2 cellular contexts compared by ENCODE assay signal in the genomic region with DNA sequence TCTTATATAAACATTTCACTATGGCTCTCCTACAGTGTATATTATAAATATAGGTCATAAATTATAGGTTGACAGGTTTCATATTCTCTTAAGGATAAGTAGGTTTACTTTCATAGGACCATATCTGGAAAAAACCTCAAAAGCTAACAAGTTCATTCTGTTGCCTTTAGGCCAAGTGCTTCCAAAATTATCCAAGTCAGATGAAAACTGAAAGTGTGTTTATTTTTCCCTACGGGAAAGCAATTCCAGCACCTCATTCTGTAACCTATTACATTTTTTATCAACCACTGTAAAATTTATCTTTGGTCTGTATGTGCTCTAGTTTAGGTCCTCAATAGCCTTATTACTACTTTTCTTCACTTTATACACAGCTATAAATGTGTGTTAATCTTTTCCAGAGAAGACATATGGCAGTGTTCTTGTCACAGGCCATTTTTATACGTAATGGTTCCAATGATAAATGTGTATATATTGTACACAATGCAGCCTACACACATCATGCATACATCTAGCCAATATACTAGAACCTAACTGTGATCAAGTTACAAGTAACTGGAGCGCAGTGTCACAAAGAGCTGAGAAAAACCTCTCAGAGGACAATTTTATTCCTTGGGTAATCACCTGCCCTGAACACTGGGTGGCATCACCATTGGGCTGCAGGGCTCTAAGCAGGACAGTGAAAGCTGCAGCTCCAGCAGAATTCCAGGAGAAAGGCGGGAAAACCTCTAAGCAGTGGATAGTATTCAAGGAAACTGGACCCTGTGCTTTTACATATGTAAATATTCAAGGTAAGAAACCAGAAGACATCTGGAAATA.
TF ChIP-seq lines count a peak whose summit lies in the region.

No MANE protein-coding gene starts in this region.

TF ChIP-seq in GM23338, 12 proteins besides CTCF, POLR2A, EP300 and RAD21 (continued from another document):
- TF ChIP-seq, protein P1, sequence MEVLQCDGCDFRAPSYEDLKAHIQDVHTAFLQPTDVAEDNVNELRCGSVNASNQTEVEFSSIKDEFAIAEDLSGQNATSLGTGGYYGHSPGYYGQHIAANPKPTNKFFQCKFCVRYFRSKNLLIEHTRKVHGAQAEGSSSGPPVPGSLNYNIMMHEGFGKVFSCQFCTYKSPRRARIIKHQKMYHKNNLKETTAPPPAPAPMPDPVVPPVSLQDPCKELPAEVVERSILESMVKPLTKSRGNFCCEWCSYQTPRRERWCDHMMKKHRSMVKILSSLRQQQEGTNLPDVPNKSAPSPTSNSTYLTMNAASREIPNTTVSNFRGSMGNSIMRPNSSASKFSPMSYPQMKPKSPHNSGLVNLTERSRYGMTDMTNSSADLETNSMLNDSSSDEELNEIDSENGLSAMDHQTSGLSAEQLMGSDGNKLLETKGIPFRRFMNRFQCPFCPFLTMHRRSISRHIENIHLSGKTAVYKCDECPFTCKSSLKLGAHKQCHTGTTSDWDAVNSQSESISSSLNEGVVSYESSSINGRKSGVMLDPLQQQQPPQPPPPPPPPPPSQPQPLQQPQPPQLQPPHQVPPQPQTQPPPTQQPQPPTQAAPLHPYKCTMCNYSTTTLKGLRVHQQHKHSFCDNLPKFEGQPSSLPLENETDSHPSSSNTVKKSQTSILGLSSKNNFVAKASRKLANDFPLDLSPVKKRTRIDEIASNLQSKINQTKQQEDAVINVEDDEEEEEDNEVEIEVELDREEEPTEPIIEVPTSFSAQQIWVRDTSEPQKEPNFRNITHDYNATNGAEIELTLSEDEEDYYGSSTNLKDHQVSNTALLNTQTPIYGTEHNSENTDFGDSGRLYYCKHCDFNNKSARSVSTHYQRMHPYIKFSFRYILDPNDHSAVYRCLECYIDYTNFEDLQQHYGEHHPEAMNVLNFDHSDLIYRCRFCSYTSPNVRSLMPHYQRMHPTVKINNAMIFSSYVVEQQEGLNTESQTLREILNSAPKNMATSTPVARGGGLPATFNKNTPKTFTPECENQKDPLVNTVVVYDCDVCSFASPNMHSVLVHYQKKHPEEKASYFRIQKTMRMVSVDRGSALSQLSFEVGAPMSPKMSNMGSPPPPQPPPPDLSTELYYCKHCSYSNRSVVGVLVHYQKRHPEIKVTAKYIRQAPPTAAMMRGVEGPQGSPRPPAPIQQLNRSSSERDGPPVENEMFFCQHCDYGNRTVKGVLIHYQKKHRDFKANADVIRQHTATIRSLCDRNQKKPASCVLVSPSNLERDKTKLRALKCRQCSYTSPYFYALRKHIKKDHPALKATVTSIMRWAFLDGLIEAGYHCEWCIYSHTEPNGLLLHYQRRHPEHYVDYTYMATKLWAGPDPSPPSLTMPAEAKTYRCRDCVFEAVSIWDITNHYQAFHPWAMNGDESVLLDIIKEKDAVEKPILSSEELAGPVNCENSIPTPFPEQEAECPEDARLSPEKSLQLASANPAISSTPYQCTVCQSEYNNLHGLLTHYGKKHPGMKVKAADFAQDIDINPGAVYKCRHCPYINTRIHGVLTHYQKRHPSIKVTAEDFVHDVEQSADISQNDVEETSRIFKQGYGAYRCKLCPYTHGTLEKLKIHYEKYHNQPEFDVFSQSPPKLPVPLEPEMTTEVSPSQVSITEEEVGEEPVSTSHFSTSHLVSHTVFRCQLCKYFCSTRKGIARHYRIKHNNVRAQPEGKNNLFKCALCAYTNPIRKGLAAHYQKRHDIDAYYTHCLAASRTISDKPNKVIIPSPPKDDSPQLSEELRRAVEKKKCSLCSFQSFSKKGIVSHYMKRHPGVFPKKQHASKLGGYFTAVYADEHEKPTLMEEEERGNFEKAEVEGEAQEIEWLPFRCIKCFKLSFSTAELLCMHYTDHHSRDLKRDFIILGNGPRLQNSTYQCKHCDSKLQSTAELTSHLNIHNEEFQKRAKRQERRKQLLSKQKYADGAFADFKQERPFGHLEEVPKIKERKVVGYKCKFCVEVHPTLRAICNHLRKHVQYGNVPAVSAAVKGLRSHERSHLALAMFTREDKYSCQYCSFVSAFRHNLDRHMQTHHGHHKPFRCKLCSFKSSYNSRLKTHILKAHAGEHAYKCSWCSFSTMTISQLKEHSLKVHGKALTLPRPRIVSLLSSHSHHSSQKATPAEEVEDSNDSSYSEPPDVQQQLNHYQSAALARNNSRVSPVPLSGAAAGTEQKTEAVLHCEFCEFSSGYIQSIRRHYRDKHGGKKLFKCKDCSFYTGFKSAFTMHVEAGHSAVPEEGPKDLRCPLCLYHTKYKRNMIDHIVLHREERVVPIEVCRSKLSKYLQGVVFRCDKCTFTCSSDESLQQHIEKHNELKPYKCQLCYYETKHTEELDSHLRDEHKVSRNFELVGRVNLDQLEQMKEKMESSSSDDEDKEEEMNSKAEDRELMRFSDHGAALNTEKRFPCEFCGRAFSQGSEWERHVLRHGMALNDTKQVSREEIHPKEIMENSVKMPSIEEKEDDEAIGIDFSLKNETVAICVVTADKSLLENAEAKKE (CRISPR knock-in tag; IDR thresholded peaks at IDR 0.05): peak; percentile 46; the same call in 1 of the 2 replicates

TF ChIP-seq in liver, 16 proteins besides CTCF, POLR2A, EP300 and RAD21 (continued from another document):
- TF ChIP-seq, protein P2, sequence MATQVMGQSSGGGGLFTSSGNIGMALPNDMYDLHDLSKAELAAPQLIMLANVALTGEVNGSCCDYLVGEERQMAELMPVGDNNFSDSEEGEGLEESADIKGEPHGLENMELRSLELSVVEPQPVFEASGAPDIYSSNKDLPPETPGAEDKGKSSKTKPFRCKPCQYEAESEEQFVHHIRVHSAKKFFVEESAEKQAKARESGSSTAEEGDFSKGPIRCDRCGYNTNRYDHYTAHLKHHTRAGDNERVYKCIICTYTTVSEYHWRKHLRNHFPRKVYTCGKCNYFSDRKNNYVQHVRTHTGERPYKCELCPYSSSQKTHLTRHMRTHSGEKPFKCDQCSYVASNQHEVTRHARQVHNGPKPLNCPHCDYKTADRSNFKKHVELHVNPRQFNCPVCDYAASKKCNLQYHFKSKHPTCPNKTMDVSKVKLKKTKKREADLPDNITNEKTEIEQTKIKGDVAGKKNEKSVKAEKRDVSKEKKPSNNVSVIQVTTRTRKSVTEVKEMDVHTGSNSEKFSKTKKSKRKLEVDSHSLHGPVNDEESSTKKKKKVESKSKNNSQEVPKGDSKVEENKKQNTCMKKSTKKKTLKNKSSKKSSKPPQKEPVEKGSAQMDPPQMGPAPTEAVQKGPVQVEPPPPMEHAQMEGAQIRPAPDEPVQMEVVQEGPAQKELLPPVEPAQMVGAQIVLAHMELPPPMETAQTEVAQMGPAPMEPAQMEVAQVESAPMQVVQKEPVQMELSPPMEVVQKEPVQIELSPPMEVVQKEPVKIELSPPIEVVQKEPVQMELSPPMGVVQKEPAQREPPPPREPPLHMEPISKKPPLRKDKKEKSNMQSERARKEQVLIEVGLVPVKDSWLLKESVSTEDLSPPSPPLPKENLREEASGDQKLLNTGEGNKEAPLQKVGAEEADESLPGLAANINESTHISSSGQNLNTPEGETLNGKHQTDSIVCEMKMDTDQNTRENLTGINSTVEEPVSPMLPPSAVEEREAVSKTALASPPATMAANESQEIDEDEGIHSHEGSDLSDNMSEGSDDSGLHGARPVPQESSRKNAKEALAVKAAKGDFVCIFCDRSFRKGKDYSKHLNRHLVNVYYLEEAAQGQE (IDR thresholded peaks at IDR 0.05): no peak
- TF ChIP-seq YY1 (IDR thresholded peaks at IDR 0.05) (no peak), SP1 (IDR thresholded peaks at IDR 0.05) (no peak), FOXA1 (IDR thresholded peaks at IDR 0.05) (no peak), HNF4G (IDR thresholded peaks at IDR 0.05) (no peak), RXRA (IDR thresholded peaks at IDR 0.05) (no peak), HNF4A (conservative IDR thresholded peaks at IDR 0.05) (no peak)
- TF ChIP-seq, protein P3, sequence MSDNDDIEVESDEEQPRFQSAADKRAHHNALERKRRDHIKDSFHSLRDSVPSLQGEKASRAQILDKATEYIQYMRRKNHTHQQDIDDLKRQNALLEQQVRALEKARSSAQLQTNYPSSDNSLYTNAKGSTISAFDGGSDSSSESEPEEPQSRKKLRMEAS (IDR thresholded peaks at IDR 0.05): no peak
- TF ChIP-seq, protein P4, sequence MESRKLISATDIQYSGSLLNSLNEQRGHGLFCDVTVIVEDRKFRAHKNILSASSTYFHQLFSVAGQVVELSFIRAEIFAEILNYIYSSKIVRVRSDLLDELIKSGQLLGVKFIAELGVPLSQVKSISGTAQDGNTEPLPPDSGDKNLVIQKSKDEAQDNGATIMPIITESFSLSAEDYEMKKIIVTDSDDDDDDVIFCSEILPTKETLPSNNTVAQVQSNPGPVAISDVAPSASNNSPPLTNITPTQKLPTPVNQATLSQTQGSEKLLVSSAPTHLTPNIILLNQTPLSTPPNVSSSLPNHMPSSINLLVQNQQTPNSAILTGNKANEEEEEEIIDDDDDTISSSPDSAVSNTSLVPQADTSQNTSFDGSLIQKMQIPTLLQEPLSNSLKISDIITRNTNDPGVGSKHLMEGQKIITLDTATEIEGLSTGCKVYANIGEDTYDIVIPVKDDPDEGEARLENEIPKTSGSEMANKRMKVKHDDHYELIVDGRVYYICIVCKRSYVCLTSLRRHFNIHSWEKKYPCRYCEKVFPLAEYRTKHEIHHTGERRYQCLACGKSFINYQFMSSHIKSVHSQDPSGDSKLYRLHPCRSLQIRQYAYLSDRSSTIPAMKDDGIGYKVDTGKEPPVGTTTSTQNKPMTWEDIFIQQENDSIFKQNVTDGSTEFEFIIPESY (IDR thresholded peaks at IDR 0.05): no peak
- TF ChIP-seq, protein P5, sequence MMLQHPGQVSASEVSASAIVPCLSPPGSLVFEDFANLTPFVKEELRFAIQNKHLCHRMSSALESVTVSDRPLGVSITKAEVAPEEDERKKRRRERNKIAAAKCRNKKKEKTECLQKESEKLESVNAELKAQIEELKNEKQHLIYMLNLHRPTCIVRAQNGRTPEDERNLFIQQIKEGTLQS (IDR thresholded peaks at IDR 0.05): no peak
